Comparison of ENCODE assay signal across 21 cellular contexts in genomic region chrX:28988246-28988645, GRCh38.
DNase-seq lines count a peak whose midpoint lies in the region; ATAC-seq and TF ChIP-seq lines count a peak whose summit lies in the region.
"Had no signal": no experiment of that assay in that cellular context is flagged by ENCODE, and none has a peak within 500 bp of the region (broad histone marks: within the 10 kb centered on the region; RNA-seq: fewer than 3 reads in every experiment).

No MANE protein-coding gene starts in this region.

- TF ChIP-seq EP300 in stomach (IDR thresholded peaks at IDR 0.05) = no peak

- TF ChIP-seq CTCF in heart left ventricle (IDR thresholded peaks at IDR 0.05) = no peak
- TF ChIP-seq CTCF in dorsolateral prefrontal cortex (IDR thresholded peaks at IDR 0.05 in 54 of 56, conservative IDR thresholded peaks at IDR 0.05 in 2 of 56; ENCODE audit: low read depth in 1 of 56, partially characterized antibody in 56 of 56) = no peak
- TF ChIP-seq CTCF in stomach (IDR thresholded peaks at IDR 0.05) = no peak

- intact Hi-C loops in right cardiac atrium (cut with DNase I) = no loop called here
- intact Hi-C loops in heart left ventricle (cut with DNase I) = loop anchor here in 1 of 10 donors (10.0 kb wide), 1 partner anchor 63 kb away; no protein-coding TSS in a partner anchor
- intact Hi-C loops in dorsolateral prefrontal cortex (cut with DNase I) = no loop called here
- intact Hi-C loops in stomach (cut with DNase I; ENCODE audit: low total_unique reads) = no loop called here

- peak overlapping the region; percentile 45 for H3K27ac ChIP-seq in right cardiac atrium (ENCODE audit: low read length)
- H3K27ac ChIP-seq in heart left ventricle = no peak overlapping the region
- H3K27ac ChIP-seq in dorsolateral prefrontal cortex = peak overlapping the region in 5 of 59 donors; percentile 6 to 36 (median 21)
- no peak overlapping the region for H3K27ac ChIP-seq in stomach
- H3K27ac ChIP-seq: GM23248 had no signal

- H3K4me3 ChIP-seq in right cardiac atrium (ENCODE audit: low read length) = no peak overlapping the region
- H3K4me3 ChIP-seq in heart left ventricle = no peak overlapping the region
- no peak overlapping the region for H3K4me3 ChIP-seq in dorsolateral prefrontal cortex
- H3K4me3 ChIP-seq in stomach = no peak overlapping the region
- H3K4me3 ChIP-seq: GM23248, HAP-1, MG63 had no signal

- no peak for ATAC-seq in right cardiac atrium
- ATAC-seq in heart left ventricle = no peak
- no peak for ATAC-seq in GM21825 (IDR thresholded peaks at IDR 0.05; ENCODE audit: unreplicated experiment)
- ATAC-seq in stimulated activated naive B cell treated with anti-CD40 and anti-IgM and Interleukin-4, amounts not matched to agents 10 μg/mL and 1 μg/mL and 100 μg/mL, for 72 hours (replicated peaks) = no peak
- ATAC-seq: Right ventricle myocardium inferior had no signal

- H3K4me1 ChIP-seq in right cardiac atrium (ENCODE audit: control insufficient read depth, insufficient read depth, low read length) (no peaks in the 10 kb centered on the region), heart left ventricle (no peaks in the 10 kb centered on the region), stomach (no peaks in the 10 kb centered on the region)
- H3K4me1 ChIP-seq: BE2C, Caco-2 had no signal

- TF ChIP-seq POLR2A in heart left ventricle (IDR thresholded peaks at IDR 0.05) (no peak), stomach (IDR thresholded peaks at IDR 0.05) (no peak)

- H3K9me3 ChIP-seq in right cardiac atrium (ENCODE audit: control insufficient read depth, low read length) = no peaks in the 10 kb centered on the region
- H3K9me3 ChIP-seq in heart left ventricle = no peaks in the 10 kb centered on the region
- no peaks in the 10 kb centered on the region for H3K9me3 ChIP-seq in stomach
- H3K9me3 ChIP-seq: BE2C, Caco-2, HAP-1, MG63 had no signal

- no peak overlapping the region for H3K27ac Mint-ChIP-seq in stimulated activated naive B cell treated with anti-CD40 and anti-IgM and Interleukin-4, amounts not matched to agents 10 μg/mL and 1 μg/mL and 100 μg/mL, for 72 hours
- H3K27ac Mint-ChIP-seq: CD4-positive, CD25-positive, alpha-beta regulatory T cell had no signal

- no peaks in the 10 kb centered on the region for H3K36me3 ChIP-seq in heart left ventricle
- no peaks in the 10 kb centered on the region for H3K36me3 ChIP-seq in stomach
- H3K36me3 ChIP-seq: BE2C, HAP-1, MG63 had no signal

- H3K4me3 Mint-ChIP-seq in stimulated activated naive B cell treated with anti-CD40 and anti-IgM and Interleukin-4, amounts not matched to agents 10 μg/mL and 1 μg/mL and 100 μg/mL, for 72 hours = no peak overlapping the region
- H3K4me3 Mint-ChIP-seq: CD4-positive, CD25-positive, alpha-beta regulatory T cell had no signal

- no peaks in the 10 kb centered on the region for H3K4me1 Mint-ChIP-seq in stimulated activated naive B cell treated with anti-CD40 and anti-IgM and Interleukin-4, amounts not matched to agents 10 μg/mL and 1 μg/mL and 100 μg/mL, for 72 hours
- H3K4me1 Mint-ChIP-seq: CD4-positive, CD25-positive, alpha-beta regulatory T cell had no signal

- no peaks in the 10 kb centered on the region for H3K27me3 Mint-ChIP-seq in stimulated activated naive B cell treated with anti-CD40 and anti-IgM and Interleukin-4, amounts not matched to agents 10 μg/mL and 1 μg/mL and 100 μg/mL, for 72 hours
- H3K27me3 Mint-ChIP-seq: CD4-positive, CD25-positive, alpha-beta regulatory T cell had no signal

- H3K9me3 Mint-ChIP-seq in stimulated activated naive B cell treated with anti-CD40 and anti-IgM and Interleukin-4, amounts not matched to agents 10 μg/mL and 1 μg/mL and 100 μg/mL, for 72 hours = peaks cover 0 to 2% of the 10 kb centered on the region in 2 donors

- no peaks in the 10 kb centered on the region for H3K27me3 ChIP-seq in right cardiac atrium (ENCODE audit: control insufficient read depth, insufficient read depth)
- no peaks in the 10 kb centered on the region for H3K27me3 ChIP-seq in heart left ventricle
- H3K27me3 ChIP-seq in dorsolateral prefrontal cortex = peaks cover 0 to 35% (median 3%) of the 10 kb centered on the region in 45 donors
- H3K27me3 ChIP-seq in stomach = no peaks in the 10 kb centered on the region
- H3K27me3 ChIP-seq: BE2C, MG63 had no signal

- H3K36me3 Mint-ChIP-seq in stimulated activated naive B cell treated with anti-CD40 and anti-IgM and Interleukin-4, amounts not matched to agents 10 μg/mL and 1 μg/mL and 100 μg/mL, for 72 hours = no peaks in the 10 kb centered on the region
- H3K36me3 Mint-ChIP-seq: CD4-positive, CD25-positive, alpha-beta regulatory T cell had no signal

- WGBS in right cardiac atrium = 37% methylated on average over 2 of the region's 2 CpGs
- 36 to 46% (median 44%) methylated on average over 2 of the region's 2 CpGs for WGBS in heart left ventricle, 4 donors
- WGBS in stomach, 5 donors = 29 to 44% (median 42%) methylated on average over 2 of the region's 2 CpGs

- peak in 1 of 3 donors; percentile 35 for DNase-seq in right cardiac atrium
- DNase-seq in heart left ventricle = no peak
- peak; percentile 17 for DNase-seq in NCI-H748 treated with DMSO at 0.1 percent for 48 hours (lab: John Stamatoyannopoulos, UW)
- DNase-seq in dorsolateral prefrontal cortex = peak in 8 of 10 donors; percentile 8 to 59 (median 40)
- peak; percentile 26 for DNase-seq in stomach
- DNase-seq in epidermal melanocyte (ENCODE audit: insufficient read length, low spot score) = no peak
- DNase-seq in stimulated activated naive B cell treated with anti-CD40 and anti-IgM and Interleukin-4, amounts not matched to agents 10 μg/mL and 1 μg/mL and 100 μg/mL, for 72 hours = no peak
- DNase-seq: BE2C; Caco-2; CD4-positive, CD25-positive, alpha-beta regulatory T cell; GM23248; Kasumi-1; MG63; NCI-H1048; NCI-H1436; NCI-H1930; NCI-H510A treated with DMSO at 0.1 percent for 48 hours; NK-92 treated with Interleukin-12 subunit alpha and Interleukin-12 subunit beta, amount 100 ng/mL, for 24 hours had no signal

Comparison
In these comparisons a context has a peak if more than half of its experiments do, and no peak if none do; other contexts are left out.
1. DNase-seq: peak in NCI-H748 treated with DMSO at 0.1 percent for 48 hours (single experiment), dorsolateral prefrontal cortex (8 of 10) and stomach (single experiment); none in heart left ventricle (0 of 5), epidermal melanocyte (single experiment) and stimulated activated naive B cell treated with anti-CD40 and anti-IgM and Interleukin-4, amounts not matched to agents 10 μg/mL and 1 μg/mL and 100 μg/mL, for 72 hours (single experiment).